Comparison of ENCODE assay signal across 8 cellular contexts in genomic region chr3:146873748-146874147, GRCh38.
"Had no signal": no experiment of that assay in that cellular context is flagged by ENCODE, and none has a peak within 500 bp of the region (broad histone marks: within the 10 kb centered on the region; RNA-seq: fewer than 3 reads in every experiment).

No MANE protein-coding gene starts in this region.

- FAIRE-seq: G401.6, GM12878, GM12891, GM12892, GM18507, GM19239 had no signal

- H3K4me3 ChIP-seq: GM12878 had no signal

- ATAC-seq: GM12878 had no signal

- DNase-seq: GDM1, GF-D8 had no signal
